Comparison of ENCODE assay signal across 20 cellular contexts in the genomic region with DNA sequence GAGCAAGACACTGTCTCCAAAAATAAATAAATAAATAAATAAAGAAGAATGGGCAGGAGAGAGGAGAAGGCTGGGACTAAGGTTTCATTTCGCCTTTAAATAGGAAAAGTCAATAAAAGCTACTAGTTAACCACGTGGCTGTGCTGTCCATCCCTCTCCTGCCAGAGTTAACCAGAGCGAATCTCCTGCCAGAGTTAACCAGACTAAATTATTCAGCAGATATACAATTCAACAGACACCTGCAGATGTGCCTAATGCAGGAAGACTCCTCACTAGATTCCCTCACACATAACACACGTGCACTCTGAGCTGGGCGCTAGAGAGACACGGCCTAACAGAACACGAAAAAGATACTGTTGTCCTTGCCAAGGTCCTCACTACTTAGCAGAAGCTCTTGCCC.
"Had no signal": no experiment of that assay in that cellular context is flagged by ENCODE, and none has a peak within 500 bp of the region (broad histone marks: within the 10 kb centered on the region; RNA-seq: fewer than 3 reads in every experiment).

No MANE protein-coding gene starts in this region.

- H3K36me3 ChIP-seq: sigmoid colon, thoracic aorta, WERI-Rb-1 had no signal

- H3K4me1 ChIP-seq: sigmoid colon had no signal

- H3K4me1 Mint-ChIP-seq: activated T-helper 17 cell treated with anti-CD3 and anti-CD28 coated beads, Interleukin-2, amount 50 U/mL, for 72 hours; immature natural killer cell; neural crest cell had no signal

- H3K9me3 Mint-ChIP-seq: type B pancreatic cell had no signal

- H3K27ac Mint-ChIP-seq: activated T-cell treated with anti-CD3 and anti-CD28 coated beads, Interleukin-2, amount 50 U/mL, for 24 hours; activated T-helper 17 cell treated with anti-CD3 and anti-CD28 coated beads, Interleukin-2, amount 50 U/mL, for 72 hours; immature natural killer cell; T-helper 2 cell treated with Interferon-gamma antibody and Interleukin-4, amounts not matched to agents 5 μg/mL and 100 μg/mL, for 36 hours; type B pancreatic cell had no signal

- H3K27ac ChIP-seq: hepatocyte, sigmoid colon, thoracic aorta, WERI-Rb-1 had no signal

- H3K4me3 ChIP-seq: hepatocyte, mucosa of descending colon, sigmoid colon, smooth muscle cell, thoracic aorta had no signal

- H3K4me2 ChIP-seq: hepatocyte, smooth muscle cell had no signal

- DNase-seq: activated T-cell treated with anti-CD3 and anti-CD28 coated beads, Interleukin-2, amount 50 U/mL, for 24 hours; central memory CD4-positive, alpha-beta T cell; dermis blood vessel endothelial cell; effector CD8-positive, alpha-beta T cell; erythroblast; foreskin fibroblast; immature natural killer cell; mucosa of descending colon; sigmoid colon; stimulated activated CD4-positive, alpha-beta T cell treated with anti-CD3 and anti-CD28 coated beads, Interleukin-15, amount 100 ng/mL, for 24 hours; stimulated activated naive CD4-positive, alpha-beta T cell; WERI-Rb-1 had no signal

- H3K79me2 ChIP-seq: hepatocyte had no signal

- H3K36me3 Mint-ChIP-seq: activated naive CD4-positive, alpha-beta T cell treated with anti-CD3 and anti-CD28 coated beads, Interleukin-2, amount 50 U/mL, for 72 hours; immature natural killer cell had no signal

- H3K27me3 Mint-ChIP-seq: activated T-cell treated with anti-CD3 and anti-CD28 coated beads, Interleukin-2, amount 50 U/mL, for 24 hours; type B pancreatic cell had no signal

- H3K9me3 ChIP-seq: sigmoid colon had no signal

- H2AFZ ChIP-seq: hepatocyte had no signal

- H3K4me3 Mint-ChIP-seq: activated T-cell treated with anti-CD3 and anti-CD28 coated beads, Interleukin-2, amount 50 U/mL, for 24 hours; activated T-helper 17 cell treated with anti-CD3 and anti-CD28 coated beads, Interleukin-2, amount 50 U/mL, for 72 hours; immature natural killer cell; neural crest cell; T-helper 2 cell treated with Interferon-gamma antibody and Interleukin-4, amounts not matched to agents 5 μg/mL and 100 μg/mL, for 36 hours; type B pancreatic cell had no signal

- ATAC-seq: activated naive CD4-positive, alpha-beta T cell treated with anti-CD3 and anti-CD28 coated beads, Interleukin-2, amount 50 U/mL, for 72 hours; activated T-helper 17 cell treated with anti-CD3 and anti-CD28 coated beads, Interleukin-2, amount 50 U/mL, for 72 hours; mucosa of descending colon had no signal

- H3K27me3 ChIP-seq: hepatocyte, sigmoid colon had no signal
